ENCODE assay signal across 1 cellular context in genomic region chr1:65075123-65075976, GRCh38.
A peak's percentile ranks its signal among the peaks of the same experiment; 100 is the strongest.
TF ChIP-seq lines count a peak whose summit lies in the region.

No MANE protein-coding gene starts in this region.

TF ChIP-seq in IMR-90, 13 proteins besides CTCF, POLR2A, EP300 and RAD21 (continued from another document):
- TF ChIP-seq CEBPB (IDR thresholded peaks at IDR 0.05; ENCODE audit: low read depth, low read length): no peak
- TF ChIP-seq SMC3 (IDR thresholded peaks at IDR 0.05; ENCODE audit: low read depth, low read length): peak; percentile 70
